1 cellular context compared by ENCODE assay signal in genomic region chr11:122729139-122729538, GRCh38.
TF ChIP-seq lines count a peak whose summit lies in the region.

No MANE protein-coding gene starts in this region.

TF ChIP-seq in A549, 52 proteins besides CTCF, POLR2A, EP300 and RAD21 (continued from another document):
- no peak for TF ChIP-seq REST (IDR thresholded peaks at IDR 0.05)
- TF ChIP-seq ZC3H11A (IDR thresholded peaks at IDR 0.05) = no peak
- TF ChIP-seq BCL3 (IDR thresholded peaks at IDR 0.05) = no peak
- no peak for TF ChIP-seq RFX5 (IDR thresholded peaks at IDR 0.05)
- TF ChIP-seq ZNF302 (CRISPR knock-in tag; IDR thresholded peaks at IDR 0.05) = no peak
- TF ChIP-seq HES2 (IDR thresholded peaks at IDR 0.05) = no peak
